18 cellular contexts compared by ENCODE assay signal in genomic region chr10:49298666-49298989, GRCh38. TPM values are rescaled to one million over a fixed set of nuclear protein-coding genes. Genes with fewer than 3 reads are reported as not detected.
DNase-seq lines count a peak whose midpoint lies in the region; ATAC-seq and TF ChIP-seq lines count a peak whose summit lies in the region.
"Had no signal": no experiment of that assay in that cellular context is flagged by ENCODE, and none has a peak within 500 bp of the region (broad histone marks: within the 10 kb centered on the region; RNA-seq: fewer than 3 reads in every experiment).

No MANE protein-coding gene starts in this region.

- no peaks in the 10 kb centered on the region for H3K9me3 Mint-ChIP-seq in CD8-positive, alpha-beta memory T cell
- H3K9me3 Mint-ChIP-seq in brain, result peaks cover 0 to 2% (median 0%) of the 10 kb centered on the region in 5 experiments
- no peaks in the 10 kb centered on the region for H3K9me3 Mint-ChIP-seq in progenitor cell of endocrine pancreas (ENCODE audit: low read depth)
- H3K9me3 Mint-ChIP-seq: activated CD4-positive, alpha-beta T cell treated with anti-CD3 and anti-CD28 coated beads, Interleukin-2, amount 10 ng/mL, durations not matched to agents 24 days and 14 days; stimulated activated naive CD8-positive, alpha-beta T cell treated with anti-CD3 and anti-CD28 coated beads, Interleukin-15, Interleukin-2, amounts not matched to agents 100 ng/mL and 50 ng/mL, for 24 hours had no signal

- peak overlapping the region; percentile 85 for H3K27ac ChIP-seq in CD8-positive, alpha-beta memory T cell (ENCODE audit: low read depth, low read length)
- H3K27ac ChIP-seq in right atrium auricular region (peak overlapping the region; percentile 90 to 96), PC-9 (no peak overlapping the region)
- H3K27ac ChIP-seq: RWPE1 had no signal

- no peak for DNase-seq in CD8-positive, alpha-beta memory T cell
- peak; percentile 77 for DNase-seq in right atrium auricular region (ENCODE audit: low spot score)
- DNase-seq in progenitor cell of endocrine pancreas (ENCODE audit: low spot score, unreplicated experiment), result no peak
- no peak for DNase-seq in HT-29 (ENCODE audit: low spot score)
- DNase-seq in PC-9, result no peak
- DNase-seq: activated CD4-positive, alpha-beta T cell treated with anti-CD3 and anti-CD28 coated beads, Interleukin-2, amount 10 ng/mL, durations not matched to agents 24 days and 14 days; NCI-H510A treated with DMSO at 0.1 percent for 48 hours had no signal

- no peaks in the 10 kb centered on the region for H4K20me1 ChIP-seq in PC-9 (ENCODE audit: insufficient read depth)

- CTCF ChIA-PET in CD8-positive, alpha-beta memory T cell (lab: Charles Lee), result no interaction called here
- CTCF ChIA-PET in PC-9 (lab: Charles Lee), result no interaction called here

- no peak overlapping the region for H3K4me3 Mint-ChIP-seq in CD8-positive, alpha-beta memory T cell
- peak overlapping the region in 3 of 5 experiments; percentile 24 to 80 (median 66) for H3K4me3 Mint-ChIP-seq in brain
- H3K4me3 Mint-ChIP-seq in progenitor cell of endocrine pancreas (ENCODE audit: low read depth), result no peak overlapping the region
- H3K4me3 Mint-ChIP-seq: activated CD4-positive, alpha-beta T cell treated with anti-CD3 and anti-CD28 coated beads, Interleukin-2, amount 10 ng/mL, durations not matched to agents 24 days and 14 days; stimulated activated naive CD8-positive, alpha-beta T cell treated with anti-CD3 and anti-CD28 coated beads, Interleukin-15, Interleukin-2, amounts not matched to agents 100 ng/mL and 50 ng/mL, for 24 hours had no signal

- no peak overlapping the region for H3K4me2 ChIP-seq in PC-9

- no peaks in the 10 kb centered on the region for H3K27me3 ChIP-seq in CD8-positive, alpha-beta memory T cell (ENCODE audit: insufficient read depth, low read length, poor library complexity, severe bottlenecking)
- no peaks in the 10 kb centered on the region for H3K27me3 ChIP-seq in right atrium auricular region
- peaks cover 46% of the 10 kb centered on the region for H3K27me3 ChIP-seq in PC-9 (ENCODE audit: insufficient read depth, low read depth)

- H3F3A ChIP-seq in PC-9 (ENCODE audit: insufficient read depth, low read depth), result no peaks in the 10 kb centered on the region

- ATAC-seq in HG02870 (IDR thresholded peaks at IDR 0.05; ENCODE audit: unreplicated experiment), result no peak
- ATAC-seq in HG02973 (IDR thresholded peaks at IDR 0.05; ENCODE audit: unreplicated experiment), result no peak
- ATAC-seq: HCT116 had no signal

- H3K27me3 Mint-ChIP-seq in CD8-positive, alpha-beta memory T cell, result peaks cover 0 to 2% of the 10 kb centered on the region in 2 donors
- peaks cover 12% of the 10 kb centered on the region for H3K27me3 Mint-ChIP-seq in brain
- peaks cover 23% of the 10 kb centered on the region for H3K27me3 Mint-ChIP-seq in progenitor cell of endocrine pancreas
- H3K27me3 Mint-ChIP-seq: stimulated activated naive CD8-positive, alpha-beta T cell treated with anti-CD3 and anti-CD28 coated beads, Interleukin-15, Interleukin-2, amounts not matched to agents 100 ng/mL and 50 ng/mL, for 24 hours had no signal

- no peaks in the 10 kb centered on the region for H3K4me1 ChIP-seq in CD8-positive, alpha-beta memory T cell (ENCODE audit: insufficient read depth, low read length)
- H3K4me1 ChIP-seq in right atrium auricular region, result peaks cover 0 to 58% of the 10 kb centered on the region in 2 donors
- H3K4me1 ChIP-seq in PC-9 (replicated peaks; ENCODE audit: insufficient read depth), result no peaks in the 10 kb centered on the region

- no peak overlapping the region for H3K4me3 ChIP-seq in CD8-positive, alpha-beta memory T cell (ENCODE audit: low read length)
- H3K4me3 ChIP-seq in right atrium auricular region, result peak overlapping the region; percentile 49 to 54
- H3K4me3 ChIP-seq in PC-9, result no peak overlapping the region

- H3K4me1 Mint-ChIP-seq in CD8-positive, alpha-beta memory T cell, result peaks cover 0 to 2% (median 0%) of the 10 kb centered on the region in 3 donors
- H3K4me1 Mint-ChIP-seq in brain, result peaks cover 47% of the 10 kb centered on the region
- H3K4me1 Mint-ChIP-seq in progenitor cell of endocrine pancreas (ENCODE audit: low read depth), result peaks cover 19% of the 10 kb centered on the region
- H3K4me1 Mint-ChIP-seq: activated CD4-positive, alpha-beta T cell treated with anti-CD3 and anti-CD28 coated beads, Interleukin-2, amount 10 ng/mL, durations not matched to agents 24 days and 14 days had no signal

- no peak for TF ChIP-seq CTCF in brain (conservative IDR thresholded peaks at IDR 0.05)
- TF ChIP-seq CTCF in right atrium auricular region (IDR thresholded peaks at IDR 0.05), result no peak
- no peak for TF ChIP-seq CTCF in progenitor cell of endocrine pancreas (IDR thresholded peaks at IDR 0.05; ENCODE audit: unreplicated experiment)
- TF ChIP-seq CTCF in PC-9 (conservative IDR thresholded peaks at IDR 0.05), result no peak

- no peaks in the 10 kb centered on the region for H3K36me3 ChIP-seq in CD8-positive, alpha-beta memory T cell (ENCODE audit: insufficient read depth, low read length)
- no peaks in the 10 kb centered on the region for H3K36me3 ChIP-seq in right atrium auricular region
- H3K36me3 ChIP-seq in PC-9 (ENCODE audit: low read depth), result no peaks in the 10 kb centered on the region

- BruUV-seq in PC-9 (replicated peaks; lab: Mats Ljungman, UMichigan), result no TSS peak

- H3K36me3 Mint-ChIP-seq in CD8-positive, alpha-beta memory T cell, result no peaks in the 10 kb centered on the region
- no peaks in the 10 kb centered on the region for H3K36me3 Mint-ChIP-seq in brain
- H3K36me3 Mint-ChIP-seq in progenitor cell of endocrine pancreas (ENCODE audit: insufficient read depth), result no peaks in the 10 kb centered on the region

- POLR2A ChIA-PET in CD8-positive, alpha-beta memory T cell (lab: Charles Lee), result no interaction called here
- POLR2A ChIA-PET in PC-9 (lab: Charles Lee; ENCODE audit: unreplicated experiment), result no interaction called here

- no peak overlapping the region for H3K27ac Mint-ChIP-seq in CD8-positive, alpha-beta memory T cell
- H3K27ac Mint-ChIP-seq in brain (peak overlapping the region in 3 of 5 experiments; percentile 13 to 80 (median 77)), progenitor cell of endocrine pancreas (peak overlapping the region; percentile 70)
- H3K27ac Mint-ChIP-seq: activated CD4-positive, alpha-beta T cell treated with anti-CD3 and anti-CD28 coated beads, Interleukin-2, amount 10 ng/mL, durations not matched to agents 24 days and 14 days; stimulated activated naive CD8-positive, alpha-beta T cell treated with anti-CD3 and anti-CD28 coated beads, Interleukin-15, Interleukin-2, amounts not matched to agents 100 ng/mL and 50 ng/mL, for 24 hours had no signal

- no peak overlapping the region for H2AFZ ChIP-seq in PC-9

- no peaks in the 10 kb centered on the region for H3K9me2 ChIP-seq in PC-9 (ENCODE audit: insufficient read depth)

- intact Hi-C loops in PC-9 (cut with micrococcal nuclease; ENCODE audit: unreplicated experiment), result no loop called here

- H3K79me2 ChIP-seq in PC-9 (ENCODE audit: low read depth), result no peaks in the 10 kb centered on the region

- no peaks in the 10 kb centered on the region for H3K9me3 ChIP-seq in CD8-positive, alpha-beta memory T cell (ENCODE audit: low read length)
- H3K9me3 ChIP-seq in right atrium auricular region (no peaks in the 10 kb centered on the region), PC-9 (ENCODE audit: insufficient read depth, low read depth) (no peaks in the 10 kb centered on the region)

RNA-seq across cellular contexts. Expression of gene C10orf71, which starts 0.3 kb away (rescaled TPM):
- not detected for total RNA-seq in CD8-positive, alpha-beta memory T cell
- not detected for polyA plus RNA-seq in CD8-positive, alpha-beta memory T cell
- polyA plus RNA-seq in brain (ENCODE audit: insufficient read depth, low read depth, low replicate concordance), result 1.6 TPM
- total RNA-seq in right atrium auricular region (10 to 100 TPM; 34.9 to 48.2 TPM), progenitor cell of endocrine pancreas (not detected in 2 replicates), PC-9 (2021) (not detected in 2 replicates)
- total RNA-seq in HT-29 (2014; rRNA removed; shearing (Covaris generic)), result not detected in 2 replicates
- total RNA-seq: activated CD4-positive, alpha-beta T cell treated with anti-CD3 and anti-CD28 coated beads, Interleukin-2, amount 10 ng/mL, durations not matched to agents 24 days and 14 days; Daoy; endothelial cell of umbilical vein; mesenteric fat pad; T-helper 2 cell treated with Interferon-gamma antibody and Interleukin-4, amounts not matched to agents 100 ng/mL and 5 ng/mL, for 36 hours had no signal
- polyA plus RNA-seq: BJ, endothelial cell of umbilical vein had no signal

Comparison
In these comparisons a context has a peak if more than half of its experiments do, and no peak if none do; other contexts are left out.
1. H3K4me3 ChIP-seq: peak in right atrium auricular region (2 of 2); none in CD8-positive, alpha-beta memory T cell (single experiment) and PC-9 (single experiment).
2. H3K27ac Mint-ChIP-seq: peak in brain (3 of 5) and progenitor cell of endocrine pancreas (single experiment); none in CD8-positive, alpha-beta memory T cell (0 of 8).
3. H3K4me3 Mint-ChIP-seq: peak in brain (3 of 5); none in CD8-positive, alpha-beta memory T cell (0 of 7) and progenitor cell of endocrine pancreas (single experiment).
4. RNA of gene C10orf71, which starts 0.3 kb away (total RNA-seq): 34.9 to 48.2 TPM in right atrium auricular region; not detected in progenitor cell of endocrine pancreas, not detected in CD8-positive, alpha-beta memory T cell, not detected in HT-29 and not detected in PC-9; every median in the first group is over 10 times any median in the second.